In genomic region chr1:44217809-44218410, GRCh38 we compare ENCODE assay signal across 8 cellular contexts. TPM values are rescaled to one million over a fixed set of nuclear protein-coding genes. Genes with fewer than 3 reads are reported as not detected.
DNase-seq lines count a peak whose midpoint lies in the region; ATAC-seq, FAIRE-seq and TF ChIP-seq lines count a peak whose summit lies in the region.

No MANE protein-coding gene starts in this region.

- no peaks in the 10 kb centered on the region for H3K9me3 ChIP-seq in adrenal gland (replicated peaks in 1 of 3)
- no peaks in the 10 kb centered on the region for H3K9me3 ChIP-seq in heart right ventricle

- 62 to 74% (median 65%) methylated on average over 3 to 4 of the region's 4 CpGs for WGBS in adrenal gland, 4 donors
- WGBS in heart right ventricle, 2 donors: 72 to 74% methylated on average over 4 of the region's 4 CpGs

- peaks cover 5 to 27% of the 10 kb centered on the region in 2 donors for H3K4me1 ChIP-seq in adrenal gland (replicated peaks in 1 of 2)
- peaks cover 0 to 27% (median 12%) of the 10 kb centered on the region in 9 donors for H3K4me1 ChIP-seq in heart right ventricle

- TF ChIP-seq CTCF in adrenal gland (IDR thresholded peaks at IDR 0.05) (peak; percentile 79 to 92 (median 88)), heart right ventricle (IDR thresholded peaks at IDR 0.05) (peak; percentile 68 to 91 (median 87))

- H3K36me3 ChIP-seq in adrenal gland (replicated peaks in 1 of 2) (peaks cover 0 to 60% of the 10 kb centered on the region in 2 donors), heart right ventricle (peaks cover 0 to 83% (median 31%) of the 10 kb centered on the region in 9 donors)

- H3K27ac ChIP-seq in adrenal gland (peak overlapping the region in 2 of 5 donors; percentile 30 to 35), heart right ventricle (no peak overlapping the region)

- peak in 7 of 8 donors; percentile 48 to 66 (median 54) for ATAC-seq in heart right ventricle
- no peak for ATAC-seq in GM18511 (IDR thresholded peaks at IDR 0.05; ENCODE audit: unreplicated experiment)
- no peak for ATAC-seq in HG03521 (IDR thresholded peaks at IDR 0.05; ENCODE audit: unreplicated experiment)

- intact Hi-C loops in adrenal gland (cut with DNase I) (loop anchor here (5.0 to 10.0 kb wide), 3 partner anchors 99 to 374 kb away; no protein-coding TSS in a partner anchor), heart right ventricle (cut with DNase I) (loop anchor here in 9 of 10 donors (2.0 to 10.0 kb wide), 14 partner anchors 74 to 437 kb away; partner anchors contain the start of gene CCDC24 (in 1 of the 9))

- no peak for TF ChIP-seq POLR2A in GM12891 (IDR thresholded peaks at IDR 0.05; ENCODE audit: low read depth, low read length)
- TF ChIP-seq POLR2A in adrenal gland (IDR thresholded peaks at IDR 0.05): no peak

- peak; percentile 83 for FAIRE-seq in GM12891 (lab: Jason Lieb, UNC)

- H3K4me3 ChIP-seq in adrenal gland (no peak overlapping the region), heart right ventricle (no peak overlapping the region)

- peak; percentile 54 for DNase-seq in GM12891 (ENCODE audit: insufficient read length, low spot score)
- peak; percentile 52 for DNase-seq in NCI-H1105 treated with DMSO at 0.1 percent for 48 hours (lab: John Stamatoyannopoulos, UW)
- peak in 4 of 5 donors; percentile 31 to 64 (median 50) for DNase-seq in T-helper 1 cell
- peak; percentile 76 to 95 (median 84) for DNase-seq in adrenal gland
- peak; percentile 72 to 74 for DNase-seq in heart right ventricle
- DNase-seq in renal cortical epithelial cell (ENCODE audit: low read depth): peak; percentile 57

- H3K27me3 ChIP-seq in adrenal gland: no peaks in the 10 kb centered on the region
- no peaks in the 10 kb centered on the region for H3K27me3 ChIP-seq in heart right ventricle

TF ChIP-seq in GM12891, 5 proteins besides CTCF, POLR2A, EP300 and RAD21:
- TF ChIP-seq TAF1 (IDR thresholded peaks at IDR 0.05; ENCODE audit: low read depth, low read length): no peak
- TF ChIP-seq PAX5 (IDR thresholded peaks at IDR 0.05; ENCODE audit: insufficient read depth, low read length, severe bottlenecking): no peak
- TF ChIP-seq POU2F2 (IDR thresholded peaks at IDR 0.05; ENCODE audit: low read depth, low read length): no peak
- no peak for TF ChIP-seq POLR2AphosphoS5 (IDR thresholded peaks at IDR 0.05; ENCODE audit: low read depth, low read length)
- no peak for TF ChIP-seq SPI1 (IDR thresholded peaks at IDR 0.05; ENCODE audit: low read depth, low read length)
TF ChIP-seq in GM12891: peak in this region for 0.

RNA-seq across cellular contexts. Expression of gene DMAP1, which starts 4.6 kb away (rescaled TPM):
- polyA plus RNA-seq in GM12891 (2012; ENCODE audit: low read depth, missing spikeins): 29.7 TPM
- total RNA-seq in adrenal gland (100 to 1,000 TPM in 2 of 8 donors, 10 to 100 TPM in 6; 62.4 to 229 (median 77.7) TPM), heart right ventricle (10 to 100 TPM; 24.1 to 33.9 (median 27.6) TPM), renal cortical epithelial cell (12.2 and 17.9 TPM in 2 replicates)
- polyA plus RNA-seq in adrenal gland (100 to 1,000 TPM; 118 to 145 (median 142) TPM), heart right ventricle (10 to 100 TPM; 35.2 to 37.3 TPM)

Comparison
In these comparisons a context has a peak if more than half of its experiments do, and no peak if none do; other contexts are left out.
1. ATAC-seq: peak in heart right ventricle (7 of 8); none in GM18511 (single experiment) and HG03521 (single experiment).
2. Peak in every context shown above with its lines, with median percentiles within 50 percentile points of each other: DNase-seq.